ENCODE assay signal across 10 cellular contexts in genomic region chr6:43856005-43856765, GRCh38.
A peak's percentile ranks its signal among the peaks of the same experiment; 100 is the strongest.
DNase-seq lines count a peak whose midpoint lies in the region; ATAC-seq, FAIRE-seq and TF ChIP-seq lines count a peak whose summit lies in the region.
"Had no signal": no experiment of that assay in that cellular context is flagged by ENCODE, and none has a peak within 500 bp of the region (broad histone marks: within the 10 kb centered on the region; RNA-seq: fewer than 3 reads in every experiment).

No MANE protein-coding gene starts in this region.

- H3K23ac ChIP-seq in H9 (ENCODE audit: insufficient read length, low read depth, low read length) = no peak overlapping the region

- no peak overlapping the region for H4K5ac ChIP-seq in H9 (ENCODE audit: insufficient read length, low read depth, low read length)

- H3K14ac ChIP-seq in H9 (ENCODE audit: insufficient read depth, low read length) = no peak overlapping the region

- no peaks in the 10 kb centered on the region for H3K9me3 ChIP-seq in H9 (ENCODE audit: control insufficient read depth, low read depth, low read length)
- no peaks in the 10 kb centered on the region for H3K9me3 ChIP-seq in cardiac muscle cell (ENCODE audit: low read depth)
- H3K9me3 ChIP-seq in small intestine (ENCODE audit: control insufficient read depth, low read depth) = no peaks in the 10 kb centered on the region
- no peaks in the 10 kb centered on the region for H3K9me3 ChIP-seq in naive thymus-derived CD4-positive, alpha-beta T cell (ENCODE audit: control insufficient read depth in 2 of 3, low read length in 3 of 3)

- no peaks in the 10 kb centered on the region for H3K79me2 ChIP-seq in H9 (ENCODE audit: insufficient read depth, low read length)

- H2BK120ac ChIP-seq in H9 (ENCODE audit: low read depth, low read length, poor library complexity, severe bottlenecking) = no peak overlapping the region

- H3K4me3 ChIP-seq in cardiac muscle cell (no peak overlapping the region), small intestine (ENCODE audit: low read depth in 1 of 2, low read length in 2 of 2) (no peak overlapping the region)
- no peak overlapping the region for H3K4me3 ChIP-seq in naive thymus-derived CD4-positive, alpha-beta T cell (ENCODE audit: low read length)

- in situ Hi-C loops in SK-MEL-5 (cut with HindIII; ENCODE audit: low pct_unique_long_range_greater_than_20kb, low sequenced_read_pairs) = no loop called here
- in situ Hi-C loops in GM13976 (cut with MboI; ENCODE audit: low sequenced_read_pairs, unreplicated experiment) = no loop called here

- H4K8ac ChIP-seq in H9 (replicated peaks; ENCODE audit: insufficient read length, low read depth, low read length) = no peak overlapping the region

- H3K56ac ChIP-seq in H9 (ENCODE audit: insufficient read length, low read depth, low read length) = no peak overlapping the region

- no peaks in the 10 kb centered on the region for H4K20me1 ChIP-seq in H9 (ENCODE audit: control insufficient read depth, insufficient read depth, insufficient read length)

- H2BK12ac ChIP-seq in H9 (ENCODE audit: insufficient read length, low read depth, low read length) = no peak overlapping the region

- H3K36me3 ChIP-seq in cardiac muscle cell (no peaks in the 10 kb centered on the region), small intestine (ENCODE audit: control insufficient read depth in 2 of 2, insufficient read depth in 2 of 2, low read length in 2 of 2) (no peaks in the 10 kb centered on the region)
- H3K36me3 ChIP-seq in naive thymus-derived CD4-positive, alpha-beta T cell (ENCODE audit: control insufficient read depth in 2 of 3, insufficient read depth in 3 of 3, low read length in 3 of 3) = no peaks in the 10 kb centered on the region

- no peak overlapping the region for H2BK5ac ChIP-seq in H9 (ENCODE audit: insufficient read length, low read length)

- no peaks in the 10 kb centered on the region for H3K4me1 ChIP-seq in H9 (ENCODE audit: insufficient read depth, low read length)
- H3K4me1 ChIP-seq in cardiac muscle cell (ENCODE audit: low read depth) = peaks cover 20% of the 10 kb centered on the region
- H3K4me1 ChIP-seq in small intestine (ENCODE audit: control insufficient read depth in 2 of 2, insufficient read depth in 1 of 2, low read depth in 1 of 2, low read length in 1 of 2) = peaks cover 0 to 5% of the 10 kb centered on the region in 2 donors
- H3K4me1 ChIP-seq in naive thymus-derived CD4-positive, alpha-beta T cell (ENCODE audit: control insufficient read depth in 2 of 2, insufficient read depth in 2 of 2, low read length in 2 of 2) = no peaks in the 10 kb centered on the region

- DNase-seq in H9 = peak; percentile 66
- peak; percentile 27 for DNase-seq in SK-MEL-5 (ENCODE audit: low read depth, low spot score)
- peak; percentile 46 to 70 for DNase-seq in cardiac muscle cell (ENCODE audit: low read depth in 1 of 2, low spot score in 1 of 2)
- DNase-seq in small intestine = peak; percentile 62
- DNase-seq in NCI-H2029 treated with DMSO at 0.1 percent for 48 hours (lab: John Stamatoyannopoulos, UW) = no peak
- no peak for DNase-seq in GM13976 (ENCODE audit: low spot score)
- no peak for DNase-seq in activated T-cell treated with anti-CD3 and anti-CD28 coated beads for 4 hours
- no peak for DNase-seq in naive thymus-derived CD4-positive, alpha-beta T cell
- DNase-seq: NCI-H526 treated with DMSO at 0.1 percent for 48 hours had no signal

- no peak overlapping the region for H4K91ac ChIP-seq in H9 (ENCODE audit: insufficient read length, low read depth, low read length)

- H3K18ac ChIP-seq in H9 (ENCODE audit: insufficient read length, low read depth, low read length) = no peak overlapping the region

- no peak overlapping the region for H3K4me2 ChIP-seq in H9 (ENCODE audit: insufficient read depth, insufficient read length, low read length)

- POLR2A ChIA-PET in naive thymus-derived CD4-positive, alpha-beta T cell (lab: Charles Lee) = no interaction called here

- H3K9me3 Mint-ChIP-seq in H9 = no peaks in the 10 kb centered on the region
- H3K9me3 Mint-ChIP-seq in naive thymus-derived CD4-positive, alpha-beta T cell = no peaks in the 10 kb centered on the region

- no peak for FAIRE-seq in small intestine (lab: Jason Lieb, UNC)

- no peaks in the 10 kb centered on the region; the same call in 1 of the 2 replicates for H3K27me3 Mint-ChIP-seq in H9 (ENCODE audit: low read depth)
- H3K27me3 Mint-ChIP-seq in naive thymus-derived CD4-positive, alpha-beta T cell = no peaks in the 10 kb centered on the region
- H3K27me3 Mint-ChIP-seq: activated naive CD8-positive, alpha-beta T cell had no signal

- no peaks in the 10 kb centered on the region for H3K27me3 ChIP-seq in H9 (ENCODE audit: insufficient read depth, low read length)
- no peaks in the 10 kb centered on the region for H3K27me3 ChIP-seq in cardiac muscle cell
- no peaks in the 10 kb centered on the region for H3K27me3 ChIP-seq in small intestine (ENCODE audit: control insufficient read depth in 2 of 2, insufficient read depth in 2 of 2, low read length in 2 of 2)
- no peaks in the 10 kb centered on the region for H3K27me3 ChIP-seq in naive thymus-derived CD4-positive, alpha-beta T cell (ENCODE audit: control insufficient read depth in 2 of 2, insufficient read depth in 2 of 2, low read length in 2 of 2)

- no peak overlapping the region for H3T11ph ChIP-seq in H9 (ENCODE audit: low read length)

- no peak overlapping the region for H2BK15ac ChIP-seq in H9 (ENCODE audit: low read depth, low read length)

- no peak overlapping the region for H3K9ac ChIP-seq in H9 (ENCODE audit: extremely low read depth, insufficient read length, low read length)

- intact Hi-C loops in naive thymus-derived CD4-positive, alpha-beta T cell (cut with micrococcal nuclease) = no loop called here

- no peaks in the 10 kb centered on the region for H3K23me2 ChIP-seq in H9 (ENCODE audit: insufficient read length, low read depth, low read length, poor library complexity, severe bottlenecking)

- H3K4me3 Mint-ChIP-seq in H9 = no peak overlapping the region
- no peak overlapping the region for H3K4me3 Mint-ChIP-seq in naive thymus-derived CD4-positive, alpha-beta T cell
- H3K4me3 Mint-ChIP-seq: activated naive CD8-positive, alpha-beta T cell had no signal

- H2BK20ac ChIP-seq in H9 (ENCODE audit: low read depth, low read length, poor library complexity, severe bottlenecking) = no peak overlapping the region

- peaks cover 23 to 24% of the 10 kb centered on the region in 2 experiments for H3K4me1 Mint-ChIP-seq in H9
- H3K4me1 Mint-ChIP-seq in naive thymus-derived CD4-positive, alpha-beta T cell = no peaks in the 10 kb centered on the region

- CTCF ChIA-PET in naive thymus-derived CD4-positive, alpha-beta T cell (lab: Charles Lee) = interaction anchor here (0.7 kb wide), 1 partner anchor 10 kb away, joined by 3 read pairs; no protein-coding TSS in a partner anchor

- ATAC-seq in naive thymus-derived CD4-positive, alpha-beta T cell = no peak

- no peaks in the 10 kb centered on the region for H3K79me1 ChIP-seq in H9 (ENCODE audit: insufficient read depth, low read depth, low read length, poor library complexity, severe bottlenecking)

- TF ChIP-seq CTCF in H9 (conservative IDR thresholded peaks at IDR 0.05) (peak; percentile 61), cardiac muscle cell (IDR thresholded peaks at IDR 0.05; ENCODE audit: low read depth, low read length) (peak; percentile 33), GM13976 (IDR thresholded peaks at IDR 0.05; ENCODE audit: borderline replicate concordance, control extremely low read depth, extremely low read depth, insufficient read depth, missing control alignments) (no peak)

- WGBS in H9 (ENCODE audit: extremely low coverage, insufficient read length, low lambda C conversion rate) = no CpG with 5 or more reads among the region's 6 CpGs
- 64 to 83% (median 72%) methylated on average over 6 of the region's 6 CpGs for WGBS in small intestine, 3 donors

- no peak overlapping the region for H3K4ac ChIP-seq in H9 (ENCODE audit: low read depth, low read length)

- peak overlapping the region in 1 of 3 experiments; percentile 66; a peak in 1 of 7 replicates for H3K27ac Mint-ChIP-seq in H9
- no peak overlapping the region for H3K27ac Mint-ChIP-seq in naive thymus-derived CD4-positive, alpha-beta T cell
- H3K27ac Mint-ChIP-seq: activated naive CD8-positive, alpha-beta T cell had no signal

- no peak overlapping the region for H2AK5ac ChIP-seq in H9 (ENCODE audit: insufficient read length, low read length)

- H3K36me3 Mint-ChIP-seq in H9 (ENCODE audit: insufficient read depth in 1 of 3, low read depth in 3 of 3) = no peaks in the 10 kb centered on the region
- H3K36me3 Mint-ChIP-seq in naive thymus-derived CD4-positive, alpha-beta T cell = no peaks in the 10 kb centered on the region
- H3K36me3 Mint-ChIP-seq: activated naive CD8-positive, alpha-beta T cell had no signal

- no peak overlapping the region for H2AFZ ChIP-seq in H9 (ENCODE audit: low read length)

- H3K27ac ChIP-seq in H9 (ENCODE audit: insufficient read length, low read depth, low read length) (no peak overlapping the region), cardiac muscle cell (peak overlapping the region; percentile 22), small intestine (ENCODE audit: low read depth in 1 of 2, low read length in 1 of 2) (no peak overlapping the region)
- H3K27ac ChIP-seq in naive thymus-derived CD4-positive, alpha-beta T cell (ENCODE audit: low read depth, low read length) = no peak overlapping the region

Comparison
In these comparisons a context has a peak if more than half of its experiments do, and no peak if none do; other contexts are left out.
1. DNase-seq: peak in H9 (single experiment), SK-MEL-5 (single experiment), cardiac muscle cell (2 of 2) and small intestine (single experiment); none in NCI-H2029 treated with DMSO at 0.1 percent for 48 hours (single experiment), GM13976 (single experiment), activated T-cell treated with anti-CD3 and anti-CD28 coated beads for 4 hours (single experiment) and naive thymus-derived CD4-positive, alpha-beta T cell (0 of 9).